1 cellular context compared by ENCODE assay signal in genomic region chr4:37685726-37686372, GRCh38.
TF ChIP-seq lines count a peak whose summit lies in the region.

No MANE protein-coding gene starts in this region.

TF ChIP-seq in HepG2, 621 proteins besides CTCF, POLR2A, EP300 and RAD21 (continued from another document and continues in another):
- TF ChIP-seq ZNF687 (CRISPR knock-in tag; IDR thresholded peaks at IDR 0.05) (no peak), ZNF747 (CRISPR knock-in tag; IDR thresholded peaks at IDR 0.05; ENCODE audit: borderline replicate concordance) (no peak), GABPB1 (CRISPR knock-in tag; IDR thresholded peaks at IDR 0.05) (peak; percentile 54; the same call in 1 of the 2 replicates), KMT2A (CRISPR knock-in tag; IDR thresholded peaks at IDR 0.05) (peak; percentile 90; the same call in 1 of the 2 replicates), TFAP4 (IDR thresholded peaks at IDR 0.05; ENCODE audit: borderline replicate concordance, low read depth) (no peak), ZNF329 (CRISPR knock-in tag; IDR thresholded peaks at IDR 0.05; ENCODE audit: low read depth) (no peak), ZNF709 (CRISPR knock-in tag; IDR thresholded peaks at IDR 0.05) (0 out of 2 replicates have a peak, but pooled peaks have one; percentile 42), HDAC2 (CRISPR knock-in tag; IDR thresholded peaks at IDR 0.05) (no peak), BCL3 (CRISPR knock-in tag; IDR thresholded peaks at IDR 0.05) (peak; percentile 75; the same call in 1 of the 2 replicates), ZNF280B (CRISPR knock-in tag; IDR thresholded peaks at IDR 0.05; ENCODE audit: borderline replicate concordance) (no peak), ZMAT5 (CRISPR knock-in tag; IDR thresholded peaks at IDR 0.05; ENCODE audit: borderline replicate concordance, low read depth) (no peak), STAT5B (CRISPR knock-in tag; IDR thresholded peaks at IDR 0.05) (no peak), ZNF703 (CRISPR knock-in tag; IDR thresholded peaks at IDR 0.05; ENCODE audit: borderline replicate concordance) (no peak), SUZ12 (IDR thresholded peaks at IDR 0.05; ENCODE audit: low read depth, low read length) (no peak), GLI4 (CRISPR knock-in tag; IDR thresholded peaks at IDR 0.05; ENCODE audit: borderline replicate concordance) (peak; percentile 71; the same call in 1 of the 2 replicates), CCDC6 (CRISPR knock-in tag; IDR thresholded peaks at IDR 0.05) (peak; percentile 27; the same call in 1 of the 2 replicates), PAWR (CRISPR knock-in tag; IDR thresholded peaks at IDR 0.05; ENCODE audit: borderline replicate concordance) (no peak), NFE2 (CRISPR knock-in tag; IDR thresholded peaks at IDR 0.05) (no peak), SIN3B (IDR thresholded peaks at IDR 0.05; ENCODE audit: low read length) (no peak), TARDBP (CRISPR knock-in tag; IDR thresholded peaks at IDR 0.05) (no peak), MTF1 (CRISPR knock-in tag; IDR thresholded peaks at IDR 0.05) (no peak), ZGPAT (CRISPR knock-in tag; IDR thresholded peaks at IDR 0.05) (peak; percentile 73), ATF7 (IDR thresholded peaks at IDR 0.05) (no peak), ATF7 (CRISPR knock-in tag; IDR thresholded peaks at IDR 0.05) (no peak), CENPBD1 (CRISPR knock-in tag; IDR thresholded peaks at IDR 0.05; ENCODE audit: borderline replicate concordance, low read depth) (no peak), NAIF1 (CRISPR knock-in tag; IDR thresholded peaks at IDR 0.05; ENCODE audit: borderline replicate concordance) (no peak), ZEB1 (IDR thresholded peaks at IDR 0.05; ENCODE audit: insufficient replicate concordance, low read depth) (no peak), HNRNPH1 (optimal IDR thresholded peaks at IDR 0.05; ENCODE audit: low read depth, low read length) (no peak), ZNF138 (CRISPR knock-in tag; IDR thresholded peaks at IDR 0.05; ENCODE audit: low read depth) (peak; percentile 48; the same call in 1 of the 2 replicates), PAX8 (CRISPR knock-in tag; IDR thresholded peaks at IDR 0.05; ENCODE audit: borderline replicate concordance) (no peak), UBTF (CRISPR knock-in tag; IDR thresholded peaks at IDR 0.05) (peak; percentile 97), TFE3 (CRISPR knock-in tag; IDR thresholded peaks at IDR 0.05) (no peak), DMAP1 (CRISPR knock-in tag; IDR thresholded peaks at IDR 0.05) (no peak; the same call in 1 of the 2 replicates), ZNF143 (CRISPR knock-in tag; IDR thresholded peaks at IDR 0.05) (no peak), AFF4 (CRISPR knock-in tag; IDR thresholded peaks at IDR 0.05) (no peak), PRPF4 (IDR thresholded peaks at IDR 0.05; ENCODE audit: low read depth, low read length, poor library complexity, severe bottlenecking) (no peak), ZBTB1 (CRISPR knock-in tag; IDR thresholded peaks at IDR 0.05; ENCODE audit: borderline replicate concordance) (no peak), CSRNP2 (CRISPR knock-in tag; conservative IDR thresholded peaks at IDR 0.05; ENCODE audit: low read depth) (no peak)
